Comparison of ENCODE assay signal across 34 cellular contexts in the genomic region with DNA sequence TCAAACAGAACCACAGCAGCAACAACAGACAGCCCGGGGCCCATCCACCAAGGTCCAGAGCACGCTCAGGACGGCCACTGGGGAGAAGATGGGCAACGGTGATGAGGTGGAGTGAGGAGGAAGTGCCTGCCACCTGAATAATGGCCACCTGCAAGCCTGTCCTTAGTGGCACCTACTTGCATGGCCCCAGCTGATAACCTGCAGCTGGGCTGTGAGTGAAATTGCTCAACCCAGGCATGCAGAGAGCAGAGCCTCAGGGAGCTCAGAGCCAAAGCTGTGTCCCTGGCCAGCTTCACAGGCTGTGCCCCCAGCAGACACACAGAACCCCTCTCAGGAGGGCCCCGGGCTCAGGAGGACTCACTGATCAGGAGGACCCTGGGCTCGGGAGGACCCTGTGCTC.
"Had no signal": no experiment of that assay in that cellular context is flagged by ENCODE, and none has a peak within 500 bp of the region (broad histone marks: within the 10 kb centered on the region; RNA-seq: fewer than 3 reads in every experiment).

No MANE protein-coding gene starts in this region.

- H3K36me3 Mint-ChIP-seq: activated CD8-positive, alpha-beta memory T cell treated with anti-CD3 and anti-CD28 coated beads, Interleukin-2, amount 10 ng/mL, durations not matched to agents 7 days and 5 days; activated naive CD4-positive, alpha-beta T cell treated with anti-CD3 and anti-CD28 coated beads, Interleukin-2, amount 10 ng/mL, durations not matched to agents 7 days and 5 days; activated naive CD8-positive, alpha-beta T cell; brain had no signal

- H3K27ac Mint-ChIP-seq: activated B cell treated with CpG ODN at 0.5 μM for 24 hours; activated CD4-positive, alpha-beta memory T cell treated with anti-CD3 and anti-CD28 coated beads, Interleukin-2, amount 10 ng/mL, durations not matched to agents 7 days and 5 days; activated CD8-positive, alpha-beta memory T cell treated with anti-CD3 and anti-CD28 coated beads, Interleukin-2, amount 10 ng/mL, durations not matched to agents 7 days and 5 days; activated naive CD4-positive, alpha-beta T cell treated with anti-CD3 and anti-CD28 coated beads, Interleukin-2, amount 10 ng/mL, durations not matched to agents 7 days and 5 days; activated naive CD8-positive, alpha-beta T cell; activated naive CD8-positive, alpha-beta T cell treated with anti-CD3 and anti-CD28 coated beads, Interleukin-2, amount 50 U/mL, for 24 hours had no signal

- H3K27ac ChIP-seq: RWPE1, VCaP had no signal

- H3K4me1 Mint-ChIP-seq: activated CD4-positive, alpha-beta memory T cell treated with anti-CD3 and anti-CD28 coated beads, Interleukin-2, amount 10 ng/mL, durations not matched to agents 7 days and 5 days; activated CD8-positive, alpha-beta memory T cell treated with anti-CD3 and anti-CD28 coated beads, Interleukin-2, amount 10 ng/mL, durations not matched to agents 7 days and 5 days; activated naive CD4-positive, alpha-beta T cell treated with anti-CD3 and anti-CD28 coated beads, Interleukin-2, amount 10 ng/mL, durations not matched to agents 7 days and 5 days; activated naive CD8-positive, alpha-beta T cell treated with anti-CD3 and anti-CD28 coated beads, Interleukin-2, amount 50 U/mL, for 24 hours had no signal

- DNase-seq: activated B cell treated with CpG ODN at 0.5 μM for 24 hours; activated CD4-positive, alpha-beta memory T cell treated with anti-CD3 and anti-CD28 coated beads, Interleukin-2, amount 10 ng/mL, durations not matched to agents 7 days and 5 days; activated CD4-positive, alpha-beta T cell treated with anti-CD3 and anti-CD28 coated beads for 48 hours; activated CD4-positive, CD25-positive, alpha-beta regulatory T cell treated with anti-CD3 and anti-CD28 coated beads, Interleukin-2, amount 50 U/mL, for 72 hours; activated CD8-positive, alpha-beta memory T cell treated with anti-CD3 and anti-CD28 coated beads for 24 hours; activated CD8-positive, alpha-beta memory T cell treated with anti-CD3 and anti-CD28 coated beads, Interleukin-2, amount 10 ng/mL, durations not matched to agents 7 days and 5 days; activated CD8-positive, alpha-beta memory T cell treated with anti-CD3 and anti-CD28 coated beads, Interleukin-2, amount 50 U/mL, for 48 hours; activated effector memory CD4-positive, alpha-beta T cell treated with Interleukin-2 at 50 U/mL for 16 hours; activated naive CD4-positive, alpha-beta T cell treated with anti-CD3 and anti-CD28 coated beads, Interleukin-2, amount 10 ng/mL, durations not matched to agents 7 days and 5 days; activated naive CD8-positive, alpha-beta T cell treated with anti-CD3 and anti-CD28 coated beads, Interleukin-2, amount 50 U/mL, for 24 hours; activated T-cell treated with anti-CD3 and anti-CD28 coated beads, Interleukin-2, amount 50 U/mL, for 48 hours; anterior cingulate cortex; caudate nucleus; cerebellar nuclear complex; NCI-H1105; NCI-H1417 treated with DMSO at 0.1 percent for 48 hours; NCI-H187 treated with DMSO at 0.1 percent for 48 hours; NCI-H2081; NCI-H2171 treated with DMSO at 0.1 percent for 48 hours; NCI-H2227 treated with DMSO at 0.1 percent for 48 hours; NCI-H446; NCI-H510A treated with DMSO at 0.1 percent for 48 hours; NCI-H526 treated with DMSO at 0.1 percent for 48 hours; NCI-H774; PC-3; Right ventricle myocardium superior; SW 1271; T-helper 1 cell; T-helper 2 cell; T-helper 9 cell had no signal

- H3K4me3 Mint-ChIP-seq: activated B cell treated with CpG ODN at 0.5 μM for 24 hours; activated CD4-positive, alpha-beta memory T cell treated with anti-CD3 and anti-CD28 coated beads, Interleukin-2, amount 10 ng/mL, durations not matched to agents 7 days and 5 days; activated CD8-positive, alpha-beta memory T cell treated with anti-CD3 and anti-CD28 coated beads, Interleukin-2, amount 10 ng/mL, durations not matched to agents 7 days and 5 days; activated naive CD4-positive, alpha-beta T cell treated with anti-CD3 and anti-CD28 coated beads, Interleukin-2, amount 10 ng/mL, durations not matched to agents 7 days and 5 days; activated naive CD8-positive, alpha-beta T cell; activated naive CD8-positive, alpha-beta T cell treated with anti-CD3 and anti-CD28 coated beads, Interleukin-2, amount 50 U/mL, for 24 hours; brain had no signal

- ATAC-seq: activated CD8-positive, alpha-beta memory T cell treated with anti-CD3 and anti-CD28 coated beads, Interleukin-2, amount 10 ng/mL, durations not matched to agents 7 days and 5 days; activated naive CD8-positive, alpha-beta T cell treated with anti-CD3 and anti-CD28 coated beads, Interleukin-2, amount 50 U/mL, for 24 hours; PC-3 had no signal
